In genomic region chr14:52583544-52583943, GRCh38 we compare ENCODE assay signal across 14 cellular contexts.
"Had no signal": no experiment of that assay in that cellular context is flagged by ENCODE, and none has a peak within 500 bp of the region (broad histone marks: within the 10 kb centered on the region; RNA-seq: fewer than 3 reads in every experiment).

No MANE protein-coding gene starts in this region.

- H3K27ac Mint-ChIP-seq: activated T-helper 17 cell treated with anti-CD3 and anti-CD28 coated beads, Interleukin-2, amount 50 U/mL, for 72 hours; nephron; progenitor cell of endocrine pancreas had no signal

- H3K9me3 ChIP-seq: transverse colon had no signal

- H3K4me3 ChIP-seq: smooth muscle cell, transverse colon had no signal

- H3K36me3 ChIP-seq: transverse colon had no signal

- H3K4me1 ChIP-seq: transverse colon had no signal

- H3K27me3 Mint-ChIP-seq: progenitor cell of endocrine pancreas had no signal

- DNase-seq: activated naive CD4-positive, alpha-beta T cell treated with Interleukin-2 at 50 U/mL for 16 hours; anterior cingulate cortex; hypothalamus; occipital lobe; right cardiac atrium; stimulated activated CD4-positive, alpha-beta T cell treated with anti-CD3 and anti-CD28 coated beads, Interleukin-4, amount 100 ng/mL, for 4 hours; stimulated activated CD8-positive, alpha-beta memory T cell treated with anti-CD3 and anti-CD28 coated beads, Interleukin-4, amount 100 ng/mL, for 48 hours; stimulated activated naive CD4-positive, alpha-beta T cell treated with Interleukin-2 at 50 U/mL for 16 hours; T-helper 9 cell; transverse colon had no signal

- ATAC-seq: activated T-helper 17 cell treated with anti-CD3 and anti-CD28 coated beads, Interleukin-2, amount 50 U/mL, for 72 hours; right cardiac atrium had no signal

- H3K27ac ChIP-seq: transverse colon had no signal

- H3K4me3 Mint-ChIP-seq: activated T-helper 17 cell treated with anti-CD3 and anti-CD28 coated beads, Interleukin-2, amount 50 U/mL, for 72 hours; nephron had no signal

- H3K27me3 ChIP-seq: transverse colon had no signal

- H3K4me2 ChIP-seq: smooth muscle cell had no signal

- H3K4me1 Mint-ChIP-seq: activated T-helper 17 cell treated with anti-CD3 and anti-CD28 coated beads, Interleukin-2, amount 50 U/mL, for 72 hours; nephron had no signal

- H3K9me3 Mint-ChIP-seq: activated T-helper 17 cell treated with anti-CD3 and anti-CD28 coated beads, Interleukin-2, amount 50 U/mL, for 72 hours; nephron had no signal
